8 cellular contexts compared by ENCODE assay signal in genomic region chr2:231395188-231396057, GRCh38. TPM values are rescaled to one million over a fixed set of nuclear protein-coding genes. Genes with fewer than 3 reads are reported as not detected.
DNase-seq lines count a peak whose midpoint lies in the region; ATAC-seq and TF ChIP-seq lines count a peak whose summit lies in the region.

Gene B3GNT7 (plus strand): TSS chr2:231395710. CDS start chr2:231395804, 94 bp downstream.

- peak; percentile 21 for ATAC-seq in Right ventricle myocardium superior (ENCODE audit: poor library complexity)
- no peak for ATAC-seq in Right ventricle myocardium inferior
- ATAC-seq in aorta (ENCODE audit: low FRiP score) = no peak
- ATAC-seq in GM19463 (IDR thresholded peaks at IDR 0.05; ENCODE audit: unreplicated experiment) = no peak

- peaks cover 10 to 11% of the 10 kb centered on the region in 2 donors for H3K4me1 ChIP-seq in ascending aorta
- no peaks in the 10 kb centered on the region for H3K4me1 ChIP-seq in aorta (ENCODE audit: control insufficient read depth in 1 of 2, insufficient read depth in 2 of 2, low read length in 2 of 2)

- WGBS in lower leg skin, 2 donors = 7% methylated on average over 19 to 25 of the region's 95 CpGs
- 5 to 8% methylated on average over 53 to 95 of the region's 95 CpGs for WGBS in aorta, 2 donors

- intact Hi-C loops in Right ventricle myocardium superior (cut with DNase I) = loop anchor here (5.0 kb wide), 1 partner anchor 98 kb away; no protein-coding TSS in a partner anchor
- intact Hi-C loops in Right ventricle myocardium inferior (cut with DNase I) = loop anchor here (2.0 to 5.0 kb wide), 2 partner anchors 33 to 101 kb away; no protein-coding TSS in a partner anchor
- intact Hi-C loops in ascending aorta (cut with DNase I) = no loop called here
- intact Hi-C loops in lower leg skin (cut with DNase I; ENCODE audit: low total_unique reads) = no loop called here
- intact Hi-C loops in aorta (cut with DNase I) = no loop called here

- DNase-seq in Right ventricle myocardium superior (peak; percentile 47), Right ventricle myocardium inferior (ENCODE audit: missing footprints) (no peak), ascending aorta (ENCODE audit: low spot score in 2 of 2) (no peak), lower leg skin (ENCODE audit: low spot score in 2 of 2) (no peak), aorta (no peak), globus pallidus (ENCODE audit: low spot score) (no peak), NCI-H774 (lab: John Stamatoyannopoulos, UW) (no peak)

- TF ChIP-seq CTCF in ascending aorta (IDR thresholded peaks at IDR 0.05) (no peak), lower leg skin (IDR thresholded peaks at IDR 0.05) (no peak)

- H3K9me3 ChIP-seq in ascending aorta = no peaks in the 10 kb centered on the region
- H3K9me3 ChIP-seq in aorta (ENCODE audit: control insufficient read depth, low read length) = no peaks in the 10 kb centered on the region

- TF ChIP-seq POLR2A in lower leg skin (IDR thresholded peaks at IDR 0.05) = no peak

- H3K36me3 ChIP-seq in ascending aorta (no peaks in the 10 kb centered on the region), aorta (ENCODE audit: control insufficient read depth in 1 of 2, insufficient read depth in 2 of 2, low read length in 1 of 2) (no peaks in the 10 kb centered on the region)

- no peaks in the 10 kb centered on the region for H3K27me3 ChIP-seq in ascending aorta
- H3K27me3 ChIP-seq in aorta (ENCODE audit: control insufficient read depth in 1 of 2, insufficient read depth in 2 of 2, low read length in 1 of 2) = no peaks in the 10 kb centered on the region

- H3K27ac ChIP-seq in ascending aorta = peak within 1 kb of the TSS; percentile 34 to 61
- peak within 1 kb of the TSS in 1 of 2 donors; percentile 6 for H3K27ac ChIP-seq in aorta (ENCODE audit: low read depth in 1 of 2, low read length in 2 of 2)

- H3K4me3 ChIP-seq in ascending aorta = peak within 1 kb of the TSS; percentile 53 to 61
- H3K4me3 ChIP-seq in lower leg skin (ENCODE audit: low read depth, poor library complexity, severe bottlenecking) = peak within 1 kb of the TSS; percentile 4
- peak within 1 kb of the TSS; percentile 36 to 48 for H3K4me3 ChIP-seq in aorta (ENCODE audit: low read length in 2 of 2)

RNA-seq across cellular contexts. Expression of gene B3GNT7, which starts in this region (rescaled TPM):
- 7.7 TPM for total RNA-seq in Right ventricle myocardium superior
- total RNA-seq in Right ventricle myocardium inferior = 9.1 TPM
- total RNA-seq in ascending aorta = 0.64 TPM
- total RNA-seq in lower leg skin = 1 to 10 TPM; 1.2 to 2.6 (median 1.8) TPM
- 1 to 10 TPM; 4.0 to 6.7 TPM for total RNA-seq in aorta
- 1 to 10 TPM in 1 of 2 donors, under 1 TPM in 1; 0.56 to 3.5 TPM for polyA plus RNA-seq in aorta

Comparison
In these comparisons a context has a peak if more than half of its experiments do, and no peak if none do; other contexts are left out.
1. H3K4me3 ChIP-seq: peak in every context shown above with its lines; median percentile 57 in ascending aorta; 42 in aorta; 4 in lower leg skin.
2. intact Hi-C loops: an anchor here in Right ventricle myocardium superior (5.0 kb wide) and Right ventricle myocardium inferior (2.0 to 5.0 kb wide); none called in ascending aorta, lower leg skin and aorta.